In genomic region chr4:88621763-88622327, GRCh38 we compare ENCODE assay signal across 14 cellular contexts. TPM values are rescaled to one million over a fixed set of nuclear protein-coding genes. Genes with fewer than 3 reads are reported as not detected.
DNase-seq lines count a peak whose midpoint lies in the region; ATAC-seq, FAIRE-seq and TF ChIP-seq lines count a peak whose summit lies in the region.
"Had no signal": no experiment of that assay in that cellular context is flagged by ENCODE, and none has a peak within 500 bp of the region (broad histone marks: within the 10 kb centered on the region; RNA-seq: fewer than 3 reads in every experiment).

No MANE protein-coding gene starts in this region.

- H3K36me3 Mint-ChIP-seq in astrocyte (ENCODE audit: low read depth, unreplicated experiment) (no peaks in the 10 kb centered on the region), Caco-2 (ENCODE audit: insufficient read depth, unreplicated experiment) (no peaks in the 10 kb centered on the region)

- H3K9ac ChIP-seq in astrocyte (ENCODE audit: low read length) = no peak overlapping the region

- H3K9me3 ChIP-seq in astrocyte (ENCODE audit: insufficient read depth, low read depth, low read length) (no peaks in the 10 kb centered on the region), Caco-2 (no peaks in the 10 kb centered on the region)

- H3K4me1 Mint-ChIP-seq in stimulated activated naive CD8-positive, alpha-beta T cell treated with anti-CD3 and anti-CD28 coated beads, Interleukin-15, amount 100 ng/mL, for 72 hours = peaks cover 41% of the 10 kb centered on the region
- H3K4me1 Mint-ChIP-seq in astrocyte (ENCODE audit: low read depth, unreplicated experiment) (peaks cover 6% of the 10 kb centered on the region), Caco-2 (ENCODE audit: low read depth, unreplicated experiment) (no peaks in the 10 kb centered on the region)

- H3K9me3 Mint-ChIP-seq in stimulated activated naive CD8-positive, alpha-beta T cell treated with anti-CD3 and anti-CD28 coated beads, Interleukin-15, amount 100 ng/mL, for 72 hours = peaks cover 8 to 9% of the 10 kb centered on the region in 2 donors
- H3K9me3 Mint-ChIP-seq in astrocyte (ENCODE audit: unreplicated experiment) = no peaks in the 10 kb centered on the region
- peaks cover 8% of the 10 kb centered on the region for H3K9me3 Mint-ChIP-seq in Caco-2 (ENCODE audit: unreplicated experiment)

- H3K79me2 ChIP-seq in astrocyte (ENCODE audit: insufficient read depth, low read length) = no peaks in the 10 kb centered on the region

- FAIRE-seq in astrocyte (lab: Jason Lieb, UNC) = peak; percentile 34

- no peak overlapping the region for H3K4me3 Mint-ChIP-seq in stimulated activated naive CD8-positive, alpha-beta T cell treated with anti-CD3 and anti-CD28 coated beads, Interleukin-15, amount 100 ng/mL, for 72 hours
- H3K4me3 Mint-ChIP-seq in astrocyte (ENCODE audit: unreplicated experiment) (no peak overlapping the region), Caco-2 (ENCODE audit: unreplicated experiment) (no peak overlapping the region)
- H3K4me3 Mint-ChIP-seq: H9 had no signal

- no peaks in the 10 kb centered on the region for H3K4me1 ChIP-seq in astrocyte (ENCODE audit: insufficient read depth, low read length)
- H3K4me1 ChIP-seq in Caco-2 = no peaks in the 10 kb centered on the region

- no peak for DNase-seq in stimulated activated naive CD8-positive, alpha-beta T cell treated with anti-CD3 and anti-CD28 coated beads, Interleukin-15, amount 100 ng/mL, for 72 hours
- DNase-seq in stimulated activated naive CD8-positive, alpha-beta T cell treated with anti-CD3 and anti-CD28 coated beads, Interleukin-15, Interleukin-2, amounts not matched to agents 100 U/mL and 50 U/mL, for 24 hours = no peak
- DNase-seq in astrocyte (ENCODE audit: low read depth) (no peak), occipital lobe (lab: John Stamatoyannopoulos, UW) (no peak), Caco-2 (no peak)
- DNase-seq: H9, KBM-7, NCI-H1092, NCI-H345, PC-3 had no signal

- peak; percentile 71 for ATAC-seq in stimulated activated naive CD8-positive, alpha-beta T cell treated with anti-CD3 and anti-CD28 coated beads, Interleukin-15, amount 100 ng/mL, for 72 hours
- no peak for ATAC-seq in stimulated activated naive CD8-positive, alpha-beta T cell treated with anti-CD3 and anti-CD28 coated beads, Interleukin-15, Interleukin-2, amounts not matched to agents 100 U/mL and 50 U/mL, for 24 hours
- ATAC-seq in HG02885 (IDR thresholded peaks at IDR 0.05; ENCODE audit: poor library complexity, unreplicated experiment) (peak; percentile 45), HG03457 (IDR thresholded peaks at IDR 0.05; ENCODE audit: unreplicated experiment) (no peak)
- ATAC-seq: PC-3, Right ventricle myocardium inferior had no signal

- TF ChIP-seq CTCF in astrocyte (IDR thresholded peaks at IDR 0.05; ENCODE audit: insufficient read depth, low read depth, low read length) = no peak
- TF ChIP-seq CTCF in Caco-2 (IDR thresholded peaks at IDR 0.05; ENCODE audit: insufficient read depth in 1 of 2, low read depth in 1 of 2, low read length in 1 of 2, severe bottlenecking in 1 of 2, unreplicated experiment in 1 of 2) = no peak

- no peaks in the 10 kb centered on the region for H4K20me1 ChIP-seq in astrocyte (ENCODE audit: insufficient read depth, low read length)

- H2AFZ ChIP-seq in astrocyte (ENCODE audit: low read depth, low read length) = no peak overlapping the region

- no peak overlapping the region for H3K4me3 ChIP-seq in astrocyte (ENCODE audit: insufficient read depth, low read depth, low read length)
- no peak overlapping the region for H3K4me3 ChIP-seq in Caco-2 (ENCODE audit: low read depth, low read length)
- H3K4me3 ChIP-seq: SK-N-MC had no signal

- H3K36me3 ChIP-seq in astrocyte (ENCODE audit: insufficient read depth, low read length) = no peaks in the 10 kb centered on the region
- no peaks in the 10 kb centered on the region for H3K36me3 ChIP-seq in Caco-2 (ENCODE audit: control insufficient read depth, insufficient read depth, low read length)

- no peak overlapping the region for H3K4me2 ChIP-seq in astrocyte (ENCODE audit: low read length)

- CTCF ChIA-PET in Caco-2 (lab: Charles Lee) = no interaction called here

- H3K27ac ChIP-seq in astrocyte (ENCODE audit: low read depth, low read length) = no peak overlapping the region
- H3K27ac ChIP-seq: SK-N-MC had no signal

- H3K27ac Mint-ChIP-seq in stimulated activated naive CD8-positive, alpha-beta T cell treated with anti-CD3 and anti-CD28 coated beads, Interleukin-15, amount 100 ng/mL, for 72 hours = no peak overlapping the region
- no peak overlapping the region for H3K27ac Mint-ChIP-seq in astrocyte (ENCODE audit: unreplicated experiment)
- no peak overlapping the region for H3K27ac Mint-ChIP-seq in Caco-2 (ENCODE audit: unreplicated experiment)
- H3K27ac Mint-ChIP-seq: H9 had no signal

- BruUV-seq in Caco-2 (replicated peaks; lab: Mats Ljungman, UMichigan) = no TSS peak

- H3K27me3 Mint-ChIP-seq in stimulated activated naive CD8-positive, alpha-beta T cell treated with anti-CD3 and anti-CD28 coated beads, Interleukin-15, amount 100 ng/mL, for 72 hours = no peaks in the 10 kb centered on the region
- H3K27me3 Mint-ChIP-seq in astrocyte (ENCODE audit: low read depth, unreplicated experiment) (no peaks in the 10 kb centered on the region), Caco-2 (ENCODE audit: insufficient read depth, unreplicated experiment) (no peaks in the 10 kb centered on the region)

- intact Hi-C loops in Caco-2 (cut with micrococcal nuclease; ENCODE audit: unreplicated experiment) = no loop called here

- POLR2A ChIA-PET in Caco-2 (lab: Charles Lee) = no interaction called here

- no peaks in the 10 kb centered on the region for H3K27me3 ChIP-seq in astrocyte (ENCODE audit: insufficient read depth, low read length)
- H3K27me3 ChIP-seq in Caco-2 (replicated peaks; ENCODE audit: control insufficient read depth, insufficient read depth, low read length) = no peaks in the 10 kb centered on the region

RNA-seq across cellular contexts. Expression of gene HERC3, which starts 29.6 kb away (rescaled TPM):
- total RNA-seq in astrocyte (8.5 and 9.3 TPM in 2 replicates), occipital lobe (68.9 TPM), Caco-2 (2022) (9.2 and 10.5 TPM in 2 replicates)

Comparison
In these comparisons a context has a peak if more than half of its experiments do, and no peak if none do; other contexts are left out.
1. ATAC-seq: peak in stimulated activated naive CD8-positive, alpha-beta T cell treated with anti-CD3 and anti-CD28 coated beads, Interleukin-15, amount 100 ng/mL, for 72 hours (single experiment) and HG02885 (single experiment); none in stimulated activated naive CD8-positive, alpha-beta T cell treated with anti-CD3 and anti-CD28 coated beads, Interleukin-15, Interleukin-2, amounts not matched to agents 100 U/mL and 50 U/mL, for 24 hours (single experiment) and HG03457 (single experiment).